Comparison of ENCODE assay signal across 8 cellular contexts in genomic region chr16:8905168-8905762, GRCh38. TPM values are rescaled to one million over a fixed set of nuclear protein-coding genes. Genes with fewer than 3 reads are reported as not detected.
DNase-seq lines count a peak whose midpoint lies in the region; ATAC-seq and TF ChIP-seq lines count a peak whose summit lies in the region.

No MANE protein-coding gene starts in this region.

- H3K27ac ChIP-seq in smooth muscle cell (ENCODE audit: low read depth) = no peak overlapping the region

- H3K79me2 ChIP-seq in smooth muscle cell (ENCODE audit: low read depth) = peaks cover 16% of the 10 kb centered on the region

- H3K27me3 ChIP-seq in smooth muscle cell (ENCODE audit: low read depth) = no peaks in the 10 kb centered on the region

- peaks cover 7% of the 10 kb centered on the region for H3F3A ChIP-seq in smooth muscle cell (ENCODE audit: low read depth)

- H3K4me2 ChIP-seq in smooth muscle cell = no peak overlapping the region

- no peak overlapping the region for H2AFZ ChIP-seq in smooth muscle cell (ENCODE audit: low read depth)

- H3K4me1 ChIP-seq in smooth muscle cell (ENCODE audit: low read depth) = no peaks in the 10 kb centered on the region

- H3K4me3 ChIP-seq in choroid plexus epithelial cell (ENCODE audit: low read depth, low read length) (no peak overlapping the region), smooth muscle cell (no peak overlapping the region)

- DNase-seq in stimulated activated CD4-positive, alpha-beta T cell treated with anti-CD3 and anti-CD28 coated beads, Interleukin-4, amount 100 ng/mL, for 24 hours = peak; percentile 14
- no peak for DNase-seq in stimulated activated CD4-positive, alpha-beta T cell treated with anti-CD3 and anti-CD28 coated beads, Interleukin-4, amount 100 ng/mL, for 1 hour
- peak; percentile 1 for DNase-seq in NCI-H345 treated with DMSO at 0.1 percent for 48 hours (lab: John Stamatoyannopoulos, UW; ENCODE audit: unreplicated experiment)
- peak; percentile 75 for DNase-seq in choroid plexus epithelial cell (ENCODE audit: low read depth)
- DNase-seq in smooth muscle cell (lab: John Stamatoyannopoulos, UW; ENCODE audit: unreplicated experiment) = no peak
- no peak for DNase-seq in 8988T
- no peak for DNase-seq in NK-92 (lab: John Stamatoyannopoulos, UW; ENCODE audit: unreplicated experiment)

- WGBS in smooth muscle cell (ENCODE audit: low lambda C conversion rate) = 91% methylated on average over 13 of the region's 13 CpGs

- H3K9ac ChIP-seq in smooth muscle cell (ENCODE audit: low read depth) = no peak overlapping the region

- H3K9me3 ChIP-seq in smooth muscle cell (replicated peaks; ENCODE audit: low read depth) = no peaks in the 10 kb centered on the region

- H4K20me1 ChIP-seq in smooth muscle cell (ENCODE audit: low read depth) = peaks cover 70% of the 10 kb centered on the region

- peaks cover 22% of the 10 kb centered on the region for H3K36me3 ChIP-seq in smooth muscle cell (ENCODE audit: low read depth)

- TF ChIP-seq CTCF in choroid plexus epithelial cell (conservative IDR thresholded peaks at IDR 0.05; ENCODE audit: low read depth, low read length) = peak; percentile 76
- TF ChIP-seq CTCF in smooth muscle cell (IDR thresholded peaks at IDR 0.05; ENCODE audit: borderline replicate concordance, insufficient read depth, poor library complexity, severe bottlenecking) = peak; percentile 32

- ATAC-seq in HG02938 (IDR thresholded peaks at IDR 0.05; ENCODE audit: unreplicated experiment) = no peak

RNA-seq across cellular contexts. Expression of gene LITAFD, which starts 23.1 kb away (rescaled TPM):
- not detected in 2 replicates for total RNA-seq in smooth muscle cell
- polyA plus RNA-seq in smooth muscle cell = 0.37 TPM in 1 of 2 replicates, not detected in the other

RNA-seq across cellular contexts. Expression of gene CARHSP1, which starts 36.5 kb away (rescaled TPM):
- 62.6 and 74.1 TPM in 2 replicates for total RNA-seq in smooth muscle cell
- 94.0 and 118 TPM in 2 replicates for polyA plus RNA-seq in smooth muscle cell

RNA-seq across cellular contexts. Expression of gene USP7, which starts 58.4 kb away (rescaled TPM):
- total RNA-seq in smooth muscle cell = 50.7 and 60.8 TPM in 2 replicates
- polyA plus RNA-seq in smooth muscle cell = 52.1 and 55.6 TPM in 2 replicates

Comparison
In these comparisons a context has a peak if more than half of its experiments do, and no peak if none do; other contexts are left out.
1. DNase-seq: peak in stimulated activated CD4-positive, alpha-beta T cell treated with anti-CD3 and anti-CD28 coated beads, Interleukin-4, amount 100 ng/mL, for 24 hours (single experiment), NCI-H345 treated with DMSO at 0.1 percent for 48 hours (single experiment) and choroid plexus epithelial cell (single experiment); none in stimulated activated CD4-positive, alpha-beta T cell treated with anti-CD3 and anti-CD28 coated beads, Interleukin-4, amount 100 ng/mL, for 1 hour (single experiment), smooth muscle cell (single experiment), 8988T (single experiment) and NK-92 (single experiment).